9 cellular contexts compared by ENCODE assay signal in the genomic region with DNA sequence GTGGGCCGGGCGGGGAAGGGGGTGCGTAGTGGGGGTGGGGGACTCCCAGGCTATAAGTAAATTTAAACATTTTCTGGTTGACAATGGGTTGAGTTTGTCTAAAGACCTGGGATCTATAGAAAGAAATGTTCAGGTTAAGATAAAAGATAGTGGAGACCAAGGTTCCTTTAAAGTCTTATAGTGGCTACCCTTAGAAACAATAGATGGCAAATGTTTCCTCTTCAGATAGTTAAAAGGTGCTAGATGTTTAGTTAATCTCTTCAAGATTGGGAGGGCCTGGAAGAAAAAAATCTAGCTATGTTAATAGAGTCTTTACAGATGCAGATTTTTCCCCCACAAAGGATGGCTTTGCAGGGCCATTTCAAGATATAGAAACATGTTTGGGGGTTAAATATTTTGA.
"Had no signal": no experiment of that assay in that cellular context is flagged by ENCODE, and none has a peak within 500 bp of the region (broad histone marks: within the 10 kb centered on the region; RNA-seq: fewer than 3 reads in every experiment).

No MANE protein-coding gene starts in this region.

- DNase-seq: GOT3, H7, HFFc6, IMR-90, KG1 had no signal

- H3K4me3 ChIP-seq: HAP-1, K562 had no signal

- ATAC-seq: HCT116, K562 had no signal

- H3K27ac ChIP-seq: HL-60 had no signal

- H3K4me1 ChIP-seq: HAP-1 had no signal

- H3K36me3 ChIP-seq: HAP-1 had no signal
